15 cellular contexts compared by ENCODE assay signal in the genomic region with DNA sequence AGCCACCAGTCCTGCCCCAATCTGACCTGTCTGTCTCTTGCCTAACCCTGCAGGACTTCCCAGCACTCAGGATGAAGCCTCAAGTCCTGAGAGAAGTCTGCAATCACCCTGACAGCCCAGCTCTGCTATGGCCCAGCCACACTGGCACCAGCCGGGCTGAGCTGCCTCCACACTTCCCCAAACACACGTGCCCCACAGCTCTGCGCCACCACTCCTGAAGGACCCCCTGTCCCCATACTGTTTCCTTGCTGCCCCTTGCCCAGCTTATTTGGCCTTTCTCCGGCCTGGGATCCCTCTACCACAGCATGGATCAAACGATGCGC.
DNase-seq lines count a peak whose midpoint lies in the region; ATAC-seq, FAIRE-seq and TF ChIP-seq lines count a peak whose summit lies in the region.
"Had no signal": no experiment of that assay in that cellular context is flagged by ENCODE, and none has a peak within 500 bp of the region (broad histone marks: within the 10 kb centered on the region; RNA-seq: fewer than 3 reads in every experiment).

No MANE protein-coding gene starts in this region.

- no peak for FAIRE-seq in GM19239 (lab: Jason Lieb, UNC)

- H3K27ac Mint-ChIP-seq in CD4-positive, alpha-beta memory T cell: peak overlapping the region; percentile 49 to 93 (median 66)
- H3K27ac Mint-ChIP-seq in dendritic cell treated with granulocyte-macrophage colony-stimulating factor and Interleukin-4, amounts not matched to agents 40 ng/mL and 50 ng/mL, for 4 days: peak overlapping the region; percentile 54

- H3K27me3 Mint-ChIP-seq in CD4-positive, alpha-beta memory T cell: no peaks in the 10 kb centered on the region
- H3K27me3 Mint-ChIP-seq in dendritic cell treated with granulocyte-macrophage colony-stimulating factor and Interleukin-4, amounts not matched to agents 40 ng/mL and 50 ng/mL, for 4 days: no peaks in the 10 kb centered on the region

- CTCF ChIA-PET in CD4-positive, alpha-beta memory T cell (lab: Charles Lee; ENCODE audit: partially characterized antibody): interaction anchor here (1.2 to 11.2 kb wide), 12 partner anchors 14 to 240 kb away, joined by 3 to 172 read pairs (median 6); no protein-coding TSS in a partner anchor

- no peaks in the 10 kb centered on the region for H3K27me3 ChIP-seq in CD4-positive, alpha-beta memory T cell (ENCODE audit: insufficient read depth, low read length)
- no peaks in the 10 kb centered on the region for H3K27me3 ChIP-seq in RWPE2 (ENCODE audit: insufficient read depth, poor library complexity, severe bottlenecking)
- no peaks in the 10 kb centered on the region for H3K27me3 ChIP-seq in neutrophil
- H3K27me3 ChIP-seq: tibial artery had no signal

- no peak overlapping the region for H3K4me3 Mint-ChIP-seq in CD4-positive, alpha-beta memory T cell
- no peak overlapping the region for H3K4me3 Mint-ChIP-seq in dendritic cell treated with granulocyte-macrophage colony-stimulating factor and Interleukin-4, amounts not matched to agents 40 ng/mL and 50 ng/mL, for 4 days

- DNase-seq in CD4-positive, alpha-beta memory T cell: no peak
- DNase-seq in RWPE2 (ENCODE audit: low spot score): peak; percentile 54
- no peak for DNase-seq in GM19239 (ENCODE audit: insufficient read length, low spot score)
- no peak for DNase-seq in stimulated activated CD4-positive, alpha-beta T cell treated with anti-CD3 and anti-CD28 coated beads, Interleukin-12 subunit alpha, Interleukin-12 subunit beta, amount 100 ng/mL, for 4 hours
- DNase-seq: DMS153; kidney glomerular epithelial cell; NCI-H1694 treated with DMSO at 0.1 percent for 48 hours; NCI-H446 treated with DMSO at 0.1 percent for 48 hours; SHP77; stimulated activated CD4-positive, alpha-beta T cell treated with anti-CD3 and anti-CD28 coated beads, Interleukin-4, amount 100 ng/mL, for 24 hours had no signal

- H3K4me1 Mint-ChIP-seq in CD4-positive, alpha-beta memory T cell: peaks cover 7 to 18% (median 13%) of the 10 kb centered on the region in 4 donors
- peaks cover 16% of the 10 kb centered on the region for H3K4me1 Mint-ChIP-seq in dendritic cell treated with granulocyte-macrophage colony-stimulating factor and Interleukin-4, amounts not matched to agents 40 ng/mL and 50 ng/mL, for 4 days (ENCODE audit: low read depth)

- H3K4me3 ChIP-seq in CD4-positive, alpha-beta memory T cell (ENCODE audit: low read length in 2 of 2): no peak overlapping the region
- no peak overlapping the region for H3K4me3 ChIP-seq in RWPE2 (ENCODE audit: severe bottlenecking)
- no peak overlapping the region for H3K4me3 ChIP-seq in neutrophil (ENCODE audit: low read depth in 1 of 2, low read length in 1 of 2)
- H3K4me3 ChIP-seq: tibial artery had no signal

- peaks cover 30 to 79% of the 10 kb centered on the region in 2 donors for H3K36me3 Mint-ChIP-seq in CD4-positive, alpha-beta memory T cell
- peaks cover 99% of the 10 kb centered on the region for H3K36me3 Mint-ChIP-seq in dendritic cell treated with granulocyte-macrophage colony-stimulating factor and Interleukin-4, amounts not matched to agents 40 ng/mL and 50 ng/mL, for 4 days (ENCODE audit: low read depth)

- TF ChIP-seq CTCF in RWPE2 (IDR thresholded peaks at IDR 0.05; ENCODE audit: poor library complexity, severe bottlenecking): no peak
- no peak for TF ChIP-seq CTCF in neutrophil (IDR thresholded peaks at IDR 0.05)

- intact Hi-C loops in CD4-positive, alpha-beta memory T cell (cut with micrococcal nuclease): loop anchor here (1.0 kb wide), 2 partner anchors 35 to 107 kb away; no protein-coding TSS in a partner anchor
- intact Hi-C loops in dendritic cell treated with granulocyte-macrophage colony-stimulating factor and Interleukin-4, amounts not matched to agents 40 ng/mL and 50 ng/mL, for 4 days (cut with micrococcal nuclease): loop anchor here (5.0 kb wide), 1 partner anchor 106 kb away; no protein-coding TSS in a partner anchor

- ATAC-seq in RWPE2 (ENCODE audit: low read depth) (no peak), HG02970 (IDR thresholded peaks at IDR 0.05; ENCODE audit: low FRiP score, unreplicated experiment) (no peak)

- H3K36me3 ChIP-seq in CD4-positive, alpha-beta memory T cell (ENCODE audit: insufficient read depth, low read length): peaks cover 70% of the 10 kb centered on the region
- H3K36me3 ChIP-seq in RWPE2 (ENCODE audit: low read depth) (peaks cover 56% of the 10 kb centered on the region), neutrophil (peaks cover 93% of the 10 kb centered on the region)

- peaks cover 0 to 1% (median 0%) of the 10 kb centered on the region in 8 donors for H3K9me3 Mint-ChIP-seq in CD4-positive, alpha-beta memory T cell
- H3K9me3 Mint-ChIP-seq in dendritic cell treated with granulocyte-macrophage colony-stimulating factor and Interleukin-4, amounts not matched to agents 40 ng/mL and 50 ng/mL, for 4 days: no peaks in the 10 kb centered on the region

- no peaks in the 10 kb centered on the region for H3K9me3 ChIP-seq in CD4-positive, alpha-beta memory T cell (ENCODE audit: control insufficient read depth in 1 of 2, low read length in 2 of 2)
- H3K9me3 ChIP-seq in RWPE2 (ENCODE audit: severe bottlenecking) (no peaks in the 10 kb centered on the region), neutrophil (no peaks in the 10 kb centered on the region)
- H3K9me3 ChIP-seq: tibial artery had no signal

- no peaks in the 10 kb centered on the region for H3K4me1 ChIP-seq in CD4-positive, alpha-beta memory T cell (ENCODE audit: insufficient read depth, low read length)
- H3K4me1 ChIP-seq in RWPE2 (ENCODE audit: insufficient read depth, poor library complexity, severe bottlenecking) (no peaks in the 10 kb centered on the region), neutrophil (ENCODE audit: control insufficient read depth in 1 of 2, insufficient read depth in 1 of 2, low read depth in 1 of 2, low read length in 1 of 2) (peaks cover 28 to 37% of the 10 kb centered on the region in 2 experiments)
- H3K4me1 ChIP-seq: parathyroid adenoma had no signal

- no peak overlapping the region for H3K27ac ChIP-seq in CD4-positive, alpha-beta memory T cell (ENCODE audit: low read depth, low read length)
- H3K27ac ChIP-seq in RWPE2 (ENCODE audit: poor library complexity, severe bottlenecking) (no peak overlapping the region), neutrophil (peak overlapping the region; percentile 60)
- H3K27ac ChIP-seq: parathyroid adenoma, tibial artery had no signal

- POLR2A ChIA-PET in CD4-positive, alpha-beta memory T cell (lab: Charles Lee; ENCODE audit: partially characterized antibody): interaction anchor here (1.0 to 3.4 kb wide), 3 partner anchors 34 to 107 kb away, joined by 4 to 21 read pairs (median 5); no protein-coding TSS in a partner anchor
